Comparison of ENCODE assay signal across 21 cellular contexts in the genomic region with DNA sequence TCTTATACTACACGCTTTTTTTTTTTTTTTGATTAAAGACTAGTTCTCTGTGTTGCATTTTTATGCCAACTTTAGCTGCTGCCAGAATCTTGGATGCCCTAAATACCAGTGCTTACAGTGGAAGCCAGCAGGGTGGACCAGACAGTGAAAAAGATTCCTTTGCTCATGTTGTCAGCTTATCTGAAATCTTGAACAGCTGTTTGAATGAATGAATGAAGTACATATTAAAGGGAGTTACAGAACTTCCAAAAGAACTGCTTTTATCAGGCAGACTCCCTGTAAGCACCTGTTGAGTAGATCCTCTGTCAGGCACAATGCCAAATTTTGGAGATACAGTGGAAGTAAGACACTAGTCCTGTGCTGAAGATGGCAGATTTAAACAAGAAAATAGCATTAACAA.
"Had no signal": no experiment of that assay in that cellular context is flagged by ENCODE, and none has a peak within 500 bp of the region (broad histone marks: within the 10 kb centered on the region; RNA-seq: fewer than 3 reads in every experiment).

No MANE protein-coding gene starts in this region.

- ATAC-seq: activated T-cell treated with anti-CD3 and anti-CD28 coated beads, Interleukin-2, amount 50 U/mL, for 72 hours; body of pancreas; PC-3 had no signal

- H3K4me3 ChIP-seq: body of pancreas had no signal

- H3K9me3 ChIP-seq: body of pancreas, SK-N-SH had no signal

- H3K27ac ChIP-seq: body of pancreas, VCaP had no signal

- H3K27me3 ChIP-seq: body of pancreas had no signal

- DNase-seq: activated CD4-positive, alpha-beta memory T cell treated with anti-CD3 and anti-CD28 coated beads for 36 hours; activated CD4-positive, alpha-beta T cell treated with anti-CD3 and anti-CD28 coated beads, Interleukin-2, amount 10 ng/mL, durations not matched to agents 7 days and 5 days; activated CD4-positive, CD25-positive, alpha-beta regulatory T cell; activated gamma-delta T cell treated with Interleukin-2 at 50 U/mL for 16 hours; activated naive CD4-positive, alpha-beta T cell treated with anti-CD3 and anti-CD28 coated beads, Interleukin-2, amount 10 ng/mL, durations not matched to agents 7 days and 5 days; activated naive CD8-positive, alpha-beta T cell treated with anti-CD3 and anti-CD28 coated beads for 36 hours; activated T-cell treated with anti-CD3 and anti-CD28 coated beads, Interleukin-2, amount 50 U/mL, for 72 hours; aorta; body of pancreas; IMR-90; Kasumi-1; KBM-7; NCI-H1048; NCI-H146; NCI-H187 treated with DMSO at 0.1 percent for 48 hours; NCI-H510A treated with DMSO at 0.1 percent for 48 hours; NCI-H69; PC-3; SK-N-SH; T-helper 1 cell had no signal
